17 cellular contexts compared by ENCODE assay signal in the genomic region with DNA sequence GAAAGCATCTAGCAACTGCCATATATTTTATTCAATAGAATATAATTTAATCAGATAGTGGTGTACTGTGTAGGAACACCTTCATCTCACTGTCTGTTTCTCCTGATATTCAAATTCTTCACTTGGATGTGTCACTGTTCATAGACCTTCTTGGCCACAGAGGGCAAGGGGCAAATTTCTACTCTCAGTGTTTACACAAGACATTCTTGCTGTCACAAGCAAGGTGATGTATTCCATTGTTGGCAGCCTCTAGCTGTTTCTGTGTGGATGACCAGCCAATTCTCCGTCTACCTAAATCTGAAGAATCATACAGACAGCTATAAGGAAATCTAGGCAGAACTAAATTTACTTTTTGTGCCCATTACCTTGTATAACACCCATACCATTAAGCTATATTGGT.
A peak's percentile ranks its signal among the peaks of the same experiment; 100 is the strongest.
DNase-seq lines count a peak whose midpoint lies in the region; ATAC-seq and TF ChIP-seq lines count a peak whose summit lies in the region.
"Had no signal": no experiment of that assay in that cellular context is flagged by ENCODE, and none has a peak within 500 bp of the region (broad histone marks: within the 10 kb centered on the region; RNA-seq: fewer than 3 reads in every experiment).

No MANE protein-coding gene starts in this region.

- no peak for TF ChIP-seq CTCF in RWPE2 (IDR thresholded peaks at IDR 0.05; ENCODE audit: poor library complexity, severe bottlenecking)
- TF ChIP-seq CTCF in fibroblast of pulmonary artery (IDR thresholded peaks at IDR 0.05; ENCODE audit: low read length, missing control alignments), result no peak
- no peak for TF ChIP-seq CTCF in foreskin keratinocyte (conservative IDR thresholded peaks at IDR 0.05)

- no peaks in the 10 kb centered on the region for H3K36me3 ChIP-seq in RWPE2 (ENCODE audit: low read depth)

- H3K27ac ChIP-seq in RWPE2 (ENCODE audit: poor library complexity, severe bottlenecking) (no peak overlapping the region), foreskin keratinocyte (no peak overlapping the region)
- H3K27ac ChIP-seq: HL-60 had no signal

- H3K4me1 ChIP-seq in RWPE2 (ENCODE audit: insufficient read depth, poor library complexity, severe bottlenecking) (peaks cover 6% of the 10 kb centered on the region), foreskin keratinocyte (no peaks in the 10 kb centered on the region)

- H3K27me3 ChIP-seq in RWPE2 (ENCODE audit: insufficient read depth, poor library complexity, severe bottlenecking) (no peaks in the 10 kb centered on the region), foreskin keratinocyte (no peaks in the 10 kb centered on the region)

- DNase-seq in EH (ENCODE audit: low read depth), result peak; percentile 13
- no peak for DNase-seq in RWPE2 (ENCODE audit: low spot score)
- DNase-seq in fibroblast of pulmonary artery (ENCODE audit: low read depth), result peak; percentile 6
- peak; percentile 61 for DNase-seq in renal cortical epithelial cell (ENCODE audit: low read depth)
- DNase-seq in foreskin keratinocyte, result no peak
- DNase-seq in NK-92 (lab: John Stamatoyannopoulos, UW; ENCODE audit: unreplicated experiment), result no peak
- DNase-seq: AML-193, DMS153, H9, NCI-H1417 treated with DMSO at 0.1 percent for 48 hours, NCI-H2029 treated with DMSO at 0.1 percent for 48 hours, NCI-H2171 treated with DMSO at 0.1 percent for 48 hours, NCI-H748 treated with DMSO at 0.1 percent for 48 hours, PC-3 had no signal

- no peaks in the 10 kb centered on the region for H3K9me3 ChIP-seq in RWPE2 (ENCODE audit: severe bottlenecking)

- H3K4me3 ChIP-seq in RWPE2 (ENCODE audit: severe bottlenecking) (no peak overlapping the region), fibroblast of pulmonary artery (replicated peaks; ENCODE audit: low read depth, low read length) (no peak overlapping the region)
- H3K4me3 ChIP-seq: K562 had no signal

- ATAC-seq in RWPE2 (ENCODE audit: low read depth) (peak; percentile 42; the same call in 1 of the 3 replicates), foreskin keratinocyte (no peak), GM21447 (IDR thresholded peaks at IDR 0.05; ENCODE audit: unreplicated experiment) (no peak)
- ATAC-seq: K562, PC-3 had no signal

Comparison
In these comparisons a context has a peak if more than half of its experiments do, and no peak if none do; other contexts are left out.
1. DNase-seq: peak in EH (single experiment), fibroblast of pulmonary artery (single experiment) and renal cortical epithelial cell (single experiment); none in RWPE2 (single experiment), foreskin keratinocyte (0 of 2) and NK-92 (single experiment).